2 cellular contexts compared by ENCODE assay signal in the genomic region with DNA sequence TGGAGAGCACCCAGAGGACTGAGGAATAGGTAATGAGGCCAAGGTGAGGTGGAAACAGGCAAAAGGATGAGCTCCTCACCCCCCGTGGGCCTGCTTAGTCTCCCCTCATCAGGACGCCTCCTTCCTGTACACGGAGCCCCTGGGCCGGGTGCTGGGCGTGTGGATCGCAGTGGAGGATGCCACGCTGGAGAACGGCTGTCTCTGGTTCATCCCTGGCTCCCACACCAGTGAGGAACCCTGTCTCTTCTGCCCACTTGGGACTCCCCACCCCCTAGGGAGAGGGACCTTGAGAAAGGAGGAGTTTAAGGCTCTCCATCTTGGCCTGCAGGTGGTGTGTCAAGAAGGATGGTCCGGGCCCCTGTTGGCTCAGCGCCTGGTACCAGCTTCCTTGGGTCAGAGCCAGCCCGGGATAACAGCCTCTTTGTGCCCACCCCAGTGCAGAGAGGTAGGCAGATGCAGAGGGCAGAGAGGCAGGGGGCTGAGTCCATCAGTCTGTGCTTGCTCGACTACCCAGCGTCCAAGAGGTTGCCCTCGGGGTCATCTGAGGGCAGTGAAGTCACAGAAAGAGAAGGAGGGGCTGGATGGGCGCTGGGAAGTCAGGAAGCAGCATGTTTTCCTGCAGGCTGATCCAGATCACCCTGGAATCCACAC.
A peak's percentile ranks its signal among the peaks of the same experiment; 100 is the strongest.
TF ChIP-seq lines count a peak whose summit lies in the region.

No MANE protein-coding gene starts in this region.

TF ChIP-seq in SK-N-SH, 30 proteins besides CTCF, POLR2A, EP300 and RAD21:
- TF ChIP-seq FOXM1 (IDR thresholded peaks at IDR 0.05; ENCODE audit: low read depth) (no peak), MEF2A (IDR thresholded peaks at IDR 0.05; ENCODE audit: borderline replicate concordance, low read depth) (no peak), EZH2phosphoT487 (IDR thresholded peaks at IDR 0.05; ENCODE audit: borderline replicate concordance, low read depth) (no peak), TAF1 (IDR thresholded peaks at IDR 0.05; ENCODE audit: borderline replicate concordance, low read depth, low read length) (no peak), RXRA (IDR thresholded peaks at IDR 0.05; ENCODE audit: borderline replicate concordance, low read depth) (peak; percentile 40; the same call in 1 of the 2 replicates), FOSL2 (IDR thresholded peaks at IDR 0.05; ENCODE audit: borderline replicate concordance, low read depth) (no peak), RFX5 (IDR thresholded peaks at IDR 0.05; ENCODE audit: low read length) (no peak)
- TF ChIP-seq, protein P1, sequence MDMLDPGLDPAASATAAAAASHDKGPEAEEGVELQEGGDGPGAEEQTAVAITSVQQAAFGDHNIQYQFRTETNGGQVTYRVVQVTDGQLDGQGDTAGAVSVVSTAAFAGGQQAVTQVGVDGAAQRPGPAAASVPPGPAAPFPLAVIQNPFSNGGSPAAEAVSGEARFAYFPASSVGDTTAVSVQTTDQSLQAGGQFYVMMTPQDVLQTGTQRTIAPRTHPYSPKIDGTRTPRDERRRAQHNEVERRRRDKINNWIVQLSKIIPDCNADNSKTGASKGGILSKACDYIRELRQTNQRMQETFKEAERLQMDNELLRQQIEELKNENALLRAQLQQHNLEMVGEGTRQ (IDR thresholded peaks at IDR 0.05; ENCODE audit: borderline replicate concordance, low read depth, low read length) = no peak

TF ChIP-seq in liver, 16 proteins besides CTCF, POLR2A, EP300 and RAD21:
- TF ChIP-seq, protein P2, sequence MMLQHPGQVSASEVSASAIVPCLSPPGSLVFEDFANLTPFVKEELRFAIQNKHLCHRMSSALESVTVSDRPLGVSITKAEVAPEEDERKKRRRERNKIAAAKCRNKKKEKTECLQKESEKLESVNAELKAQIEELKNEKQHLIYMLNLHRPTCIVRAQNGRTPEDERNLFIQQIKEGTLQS (IDR thresholded peaks at IDR 0.05) = no peak
- TF ChIP-seq NR2F2 (IDR thresholded peaks at IDR 0.05) (peak; percentile 78), HNF4G (IDR thresholded peaks at IDR 0.05) (no peak), HNF4A (conservative IDR thresholded peaks at IDR 0.05) (no peak), GABPA (IDR thresholded peaks at IDR 0.05 in 1 of 2, conservative IDR thresholded peaks at IDR 0.05 in 1 of 2) (no peak), YY1 (IDR thresholded peaks at IDR 0.05) (no peak), EGR1 (IDR thresholded peaks at IDR 0.05; ENCODE audit: low read depth in 2 of 2) (no peak), RXRA (IDR thresholded peaks at IDR 0.05) (peak in 1 of 2 donors; percentile 29), FOXA2 (IDR thresholded peaks at IDR 0.05) (no peak), JUND (IDR thresholded peaks at IDR 0.05) (no peak), FOXA1 (IDR thresholded peaks at IDR 0.05) (no peak), TAF1 (conservative IDR thresholded peaks at IDR 0.05) (no peak)
- TF ChIP-seq, protein P3, sequence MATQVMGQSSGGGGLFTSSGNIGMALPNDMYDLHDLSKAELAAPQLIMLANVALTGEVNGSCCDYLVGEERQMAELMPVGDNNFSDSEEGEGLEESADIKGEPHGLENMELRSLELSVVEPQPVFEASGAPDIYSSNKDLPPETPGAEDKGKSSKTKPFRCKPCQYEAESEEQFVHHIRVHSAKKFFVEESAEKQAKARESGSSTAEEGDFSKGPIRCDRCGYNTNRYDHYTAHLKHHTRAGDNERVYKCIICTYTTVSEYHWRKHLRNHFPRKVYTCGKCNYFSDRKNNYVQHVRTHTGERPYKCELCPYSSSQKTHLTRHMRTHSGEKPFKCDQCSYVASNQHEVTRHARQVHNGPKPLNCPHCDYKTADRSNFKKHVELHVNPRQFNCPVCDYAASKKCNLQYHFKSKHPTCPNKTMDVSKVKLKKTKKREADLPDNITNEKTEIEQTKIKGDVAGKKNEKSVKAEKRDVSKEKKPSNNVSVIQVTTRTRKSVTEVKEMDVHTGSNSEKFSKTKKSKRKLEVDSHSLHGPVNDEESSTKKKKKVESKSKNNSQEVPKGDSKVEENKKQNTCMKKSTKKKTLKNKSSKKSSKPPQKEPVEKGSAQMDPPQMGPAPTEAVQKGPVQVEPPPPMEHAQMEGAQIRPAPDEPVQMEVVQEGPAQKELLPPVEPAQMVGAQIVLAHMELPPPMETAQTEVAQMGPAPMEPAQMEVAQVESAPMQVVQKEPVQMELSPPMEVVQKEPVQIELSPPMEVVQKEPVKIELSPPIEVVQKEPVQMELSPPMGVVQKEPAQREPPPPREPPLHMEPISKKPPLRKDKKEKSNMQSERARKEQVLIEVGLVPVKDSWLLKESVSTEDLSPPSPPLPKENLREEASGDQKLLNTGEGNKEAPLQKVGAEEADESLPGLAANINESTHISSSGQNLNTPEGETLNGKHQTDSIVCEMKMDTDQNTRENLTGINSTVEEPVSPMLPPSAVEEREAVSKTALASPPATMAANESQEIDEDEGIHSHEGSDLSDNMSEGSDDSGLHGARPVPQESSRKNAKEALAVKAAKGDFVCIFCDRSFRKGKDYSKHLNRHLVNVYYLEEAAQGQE (IDR thresholded peaks at IDR 0.05) = no peak
- TF ChIP-seq, protein P4, sequence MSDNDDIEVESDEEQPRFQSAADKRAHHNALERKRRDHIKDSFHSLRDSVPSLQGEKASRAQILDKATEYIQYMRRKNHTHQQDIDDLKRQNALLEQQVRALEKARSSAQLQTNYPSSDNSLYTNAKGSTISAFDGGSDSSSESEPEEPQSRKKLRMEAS (IDR thresholded peaks at IDR 0.05) = no peak
